In the genomic region with DNA sequence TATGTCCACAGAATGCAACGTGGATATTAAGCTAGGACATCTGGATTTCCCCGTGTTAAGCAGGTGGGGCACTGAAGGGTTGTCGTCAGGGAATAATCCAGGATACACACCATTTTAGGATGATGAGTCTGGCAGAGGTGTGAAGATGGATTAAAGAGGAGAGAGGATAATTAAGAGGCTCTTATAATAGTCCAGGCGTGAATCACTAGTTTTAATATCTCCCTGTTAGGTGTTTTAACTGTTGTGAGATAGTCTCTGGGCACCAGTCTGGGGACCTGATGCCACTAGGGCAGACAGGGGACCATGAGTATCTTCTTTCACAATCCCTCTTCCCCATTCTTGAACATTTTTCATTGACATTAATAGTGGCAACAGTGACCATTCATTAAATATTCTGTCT, we compare ENCODE assay signal across 9 cellular contexts.
"Had no signal": no experiment of that assay in that cellular context is flagged by ENCODE, and none has a peak within 500 bp of the region (broad histone marks: within the 10 kb centered on the region; RNA-seq: fewer than 3 reads in every experiment).

No MANE protein-coding gene starts in this region.

- H3K36me3 ChIP-seq: HAP-1 had no signal

- H3K4me1 ChIP-seq: HAP-1 had no signal

- H3K27ac ChIP-seq: GM23248 had no signal

- ATAC-seq: GM23338, HCT116 had no signal

- DNase-seq: GM23248, GOT3, H7, H9, HCEC 1CT, HFFc6 had no signal

- H3K4me3 ChIP-seq: GM23248, GM23338, HAP-1 had no signal

- H3K9me3 ChIP-seq: HAP-1 had no signal
